ENCODE assay signal across 20 cellular contexts in the genomic region with DNA sequence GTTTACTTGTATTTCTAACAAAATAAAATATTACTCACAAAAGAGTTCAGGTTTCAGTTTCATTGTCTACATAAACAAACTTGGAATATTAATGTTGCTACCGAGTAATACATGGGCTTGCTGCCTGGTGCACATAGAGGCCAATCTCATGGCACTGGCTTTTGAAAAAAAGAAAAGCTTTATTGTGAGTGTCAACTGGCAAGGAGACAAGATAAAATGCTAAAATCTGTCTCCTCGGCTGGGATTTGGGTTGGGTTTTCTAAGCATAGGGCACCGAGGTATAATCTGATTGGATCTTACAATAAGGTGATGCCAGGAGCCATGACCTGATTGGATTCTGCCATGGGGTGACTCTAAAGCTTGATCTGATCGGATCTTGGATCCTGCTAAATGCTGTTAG.
DNase-seq lines count a peak whose midpoint lies in the region; ATAC-seq, FAIRE-seq and TF ChIP-seq lines count a peak whose summit lies in the region.
"Had no signal": no experiment of that assay in that cellular context is flagged by ENCODE, and none has a peak within 500 bp of the region (broad histone marks: within the 10 kb centered on the region; RNA-seq: fewer than 3 reads in every experiment).

No MANE protein-coding gene starts in this region.

- no peak overlapping the region for H4K8ac ChIP-seq in mesendoderm (ENCODE audit: low read depth, low read length)

- H4K5ac ChIP-seq in mesendoderm (ENCODE audit: low read length): no peak overlapping the region

- H2BK120ac ChIP-seq in mesendoderm (ENCODE audit: low read depth, low read length): no peak overlapping the region

- H3K56ac ChIP-seq in mesendoderm (ENCODE audit: low read length): no peak overlapping the region

- intact Hi-C loops in uterus (cut with DNase I; ENCODE audit: low total_unique reads): no loop called here

- no peak overlapping the region for H2BK5ac ChIP-seq in mesendoderm (ENCODE audit: low read length)

- WGBS in mesendoderm (ENCODE audit: extremely low coverage, insufficient coverage, low lambda C conversion rate): no CpG with 5 or more reads among the region's 4 CpGs

- H3K4me1 ChIP-seq in astrocyte (ENCODE audit: insufficient read depth, low read length) (no peaks in the 10 kb centered on the region), mesendoderm (ENCODE audit: control insufficient read depth, low read depth, low read length) (no peaks in the 10 kb centered on the region), uterus (no peaks in the 10 kb centered on the region)
- H3K4me1 ChIP-seq: BLaER1 treated with 17β-estradiol and CSF1 and Interleukin-3, amounts not matched to agents 10 nM and 100 nM; SJCRH30 had no signal

- H3K27ac Mint-ChIP-seq in astrocyte (ENCODE audit: unreplicated experiment): no peak overlapping the region
- no peak overlapping the region for H3K27ac Mint-ChIP-seq in activated naive CD8-positive, alpha-beta T cell treated with anti-CD3 and anti-CD28 coated beads for 36 hours
- H3K27ac Mint-ChIP-seq: CD8-positive, alpha-beta memory T cell had no signal

- H3K36me3 ChIP-seq in astrocyte (ENCODE audit: insufficient read depth, low read length) (no peaks in the 10 kb centered on the region), mesendoderm (ENCODE audit: control insufficient read depth, insufficient read depth, low read length) (no peaks in the 10 kb centered on the region), uterus (no peaks in the 10 kb centered on the region)
- H3K36me3 ChIP-seq: BLaER1 treated with 17β-estradiol and CSF1 and Interleukin-3, amounts not matched to agents 10 nM and 100 nM; SJCRH30 had no signal

- no peak overlapping the region for H3K4ac ChIP-seq in mesendoderm (ENCODE audit: low read depth, low read length)

- FAIRE-seq in astrocyte (lab: Jason Lieb, UNC): no peak
- FAIRE-seq: K562 had no signal

- no peaks in the 10 kb centered on the region for H3K36me3 Mint-ChIP-seq in astrocyte (ENCODE audit: low read depth, unreplicated experiment)
- no peaks in the 10 kb centered on the region for H3K36me3 Mint-ChIP-seq in activated naive CD8-positive, alpha-beta T cell treated with anti-CD3 and anti-CD28 coated beads for 36 hours
- H3K36me3 Mint-ChIP-seq: CD8-positive, alpha-beta memory T cell had no signal

- H3K27me3 ChIP-seq in astrocyte (ENCODE audit: insufficient read depth, low read length) (no peaks in the 10 kb centered on the region), mesendoderm (ENCODE audit: insufficient read depth, low read length, poor library complexity) (no peaks in the 10 kb centered on the region), uterus (no peaks in the 10 kb centered on the region)
- H3K27me3 ChIP-seq: BLaER1 treated with 17β-estradiol and CSF1 and Interleukin-3, amounts not matched to agents 10 nM and 100 nM; SJCRH30 had no signal

- peaks cover 3% of the 10 kb centered on the region for H3K4me1 Mint-ChIP-seq in astrocyte (ENCODE audit: low read depth, unreplicated experiment)
- no peaks in the 10 kb centered on the region for H3K4me1 Mint-ChIP-seq in activated naive CD8-positive, alpha-beta T cell treated with anti-CD3 and anti-CD28 coated beads for 36 hours
- H3K4me1 Mint-ChIP-seq: CD8-positive, alpha-beta memory T cell had no signal

- no peak overlapping the region for H2AK5ac ChIP-seq in mesendoderm (ENCODE audit: low read length)

- DNase-seq in NCI-H82 (lab: John Stamatoyannopoulos, UW): peak; percentile 43
- no peak for DNase-seq in NCI-H82 treated with DMSO at 0.1 percent for 48 hours (lab: John Stamatoyannopoulos, UW; ENCODE audit: unreplicated experiment)
- DNase-seq in astrocyte (ENCODE audit: low read depth): no peak
- peak; percentile 1 for DNase-seq in mesendoderm
- no peak for DNase-seq in uterus
- no peak for DNase-seq in activated naive CD8-positive, alpha-beta T cell treated with anti-CD3 and anti-CD28 coated beads for 36 hours
- no peak for DNase-seq in activated CD4-positive, alpha-beta T cell treated with anti-CD3 and anti-CD28 coated beads for 4 hours
- DNase-seq: CD8-positive, alpha-beta memory T cell; DMS79 treated with DMSO at 0.1 percent for 48 hours; NCI-H1436; NCI-H2029 treated with DMSO at 0.1 percent for 48 hours; NCI-H2171 treated with DMSO at 0.1 percent for 48 hours; NCI-H446 treated with DMSO at 0.1 percent for 48 hours; PC-9 had no signal

- H3K27ac ChIP-seq in astrocyte (ENCODE audit: low read depth, low read length) (no peak overlapping the region), mesendoderm (ENCODE audit: low read depth, low read length) (no peak overlapping the region), uterus (no peak overlapping the region)
- H3K27ac ChIP-seq: 22Rv1; BLaER1 treated with 17β-estradiol and CSF1 and Interleukin-3, amounts not matched to agents 10 nM and 100 nM; PC-9; SJCRH30 had no signal

- H4K20me1 ChIP-seq in astrocyte (ENCODE audit: insufficient read depth, low read length): no peaks in the 10 kb centered on the region
- H4K20me1 ChIP-seq: BLaER1 treated with 17β-estradiol and CSF1 and Interleukin-3, amounts not matched to agents 10 nM and 100 nM had no signal

- H3K9me3 Mint-ChIP-seq in astrocyte (ENCODE audit: unreplicated experiment): no peaks in the 10 kb centered on the region
- peaks cover 6% of the 10 kb centered on the region for H3K9me3 Mint-ChIP-seq in activated naive CD8-positive, alpha-beta T cell treated with anti-CD3 and anti-CD28 coated beads for 36 hours

- H3K27me3 Mint-ChIP-seq in astrocyte (ENCODE audit: low read depth, unreplicated experiment): no peaks in the 10 kb centered on the region
- H3K27me3 Mint-ChIP-seq in activated naive CD8-positive, alpha-beta T cell treated with anti-CD3 and anti-CD28 coated beads for 36 hours: no peaks in the 10 kb centered on the region
- H3K27me3 Mint-ChIP-seq: CD8-positive, alpha-beta memory T cell had no signal

- no peaks in the 10 kb centered on the region for H3K79me1 ChIP-seq in mesendoderm (ENCODE audit: low read length)

- H3K9me3 ChIP-seq in astrocyte (ENCODE audit: insufficient read depth, low read depth, low read length) (no peaks in the 10 kb centered on the region), uterus (no peaks in the 10 kb centered on the region)
- H3K9me3 ChIP-seq: BLaER1 treated with 17β-estradiol and CSF1 and Interleukin-3, amounts not matched to agents 10 nM and 100 nM; SJCRH30 had no signal

- H3K4me3 ChIP-seq in astrocyte (ENCODE audit: insufficient read depth, low read depth, low read length) (no peak overlapping the region), mesendoderm (ENCODE audit: low read length) (no peak overlapping the region), uterus (no peak overlapping the region)
- H3K4me3 ChIP-seq: BLaER1 treated with 17β-estradiol and CSF1 and Interleukin-3, amounts not matched to agents 10 nM and 100 nM; K562; PC-9; SJCRH30 had no signal

- no peak overlapping the region for H3K4me3 Mint-ChIP-seq in astrocyte (ENCODE audit: unreplicated experiment)
- H3K4me3 Mint-ChIP-seq in activated naive CD8-positive, alpha-beta T cell treated with anti-CD3 and anti-CD28 coated beads for 36 hours: no peak overlapping the region
- H3K4me3 Mint-ChIP-seq: CD8-positive, alpha-beta memory T cell had no signal

- TF ChIP-seq CTCF in astrocyte (IDR thresholded peaks at IDR 0.05; ENCODE audit: insufficient read depth, low read depth, low read length): no peak
- no peak for TF ChIP-seq CTCF in uterus (IDR thresholded peaks at IDR 0.05)

- TF ChIP-seq POLR2A in uterus (IDR thresholded peaks at IDR 0.05): no peak

- H3K23ac ChIP-seq in mesendoderm (ENCODE audit: low read length): no peak overlapping the region

- no peak for ATAC-seq in GM18498 (IDR thresholded peaks at IDR 0.05; ENCODE audit: unreplicated experiment)
- ATAC-seq: HCT116, K562 had no signal

- H2BK15ac ChIP-seq in mesendoderm (replicated peaks; ENCODE audit: low read depth): no peak overlapping the region

- H2AFZ ChIP-seq in astrocyte (ENCODE audit: low read depth, low read length): peak overlapping the region; percentile 3
- H2AFZ ChIP-seq: PC-9 had no signal

- no peak overlapping the region for H3K18ac ChIP-seq in mesendoderm (ENCODE audit: low read length)

- H3K79me2 ChIP-seq in astrocyte (ENCODE audit: insufficient read depth, low read length) (no peaks in the 10 kb centered on the region), mesendoderm (ENCODE audit: control insufficient read depth, insufficient read depth, low read length) (no peaks in the 10 kb centered on the region)

- H3K9ac ChIP-seq in astrocyte (ENCODE audit: low read length): no peak overlapping the region
- no peak overlapping the region for H3K9ac ChIP-seq in mesendoderm (ENCODE audit: low read length)
- H3K9ac ChIP-seq: BLaER1 treated with 17β-estradiol and CSF1 and Interleukin-3, amounts not matched to agents 10 nM and 100 nM had no signal

- H3K4me2 ChIP-seq in astrocyte (ENCODE audit: low read length) (no peak overlapping the region), mesendoderm (ENCODE audit: low read length) (no peak overlapping the region)
- H3K4me2 ChIP-seq: BLaER1 treated with 17β-estradiol and CSF1 and Interleukin-3, amounts not matched to agents 10 nM and 100 nM; PC-9 had no signal

Comparison
In these comparisons a context has a peak if more than half of its experiments do, and no peak if none do; other contexts are left out.
1. DNase-seq: peak in NCI-H82 (single experiment) and mesendoderm (single experiment); none in NCI-H82 treated with DMSO at 0.1 percent for 48 hours (single experiment), astrocyte (single experiment), uterus (0 of 2), activated naive CD8-positive, alpha-beta T cell treated with anti-CD3 and anti-CD28 coated beads for 36 hours (single experiment) and activated CD4-positive, alpha-beta T cell treated with anti-CD3 and anti-CD28 coated beads for 4 hours (0 of 2).